In the genomic region with DNA sequence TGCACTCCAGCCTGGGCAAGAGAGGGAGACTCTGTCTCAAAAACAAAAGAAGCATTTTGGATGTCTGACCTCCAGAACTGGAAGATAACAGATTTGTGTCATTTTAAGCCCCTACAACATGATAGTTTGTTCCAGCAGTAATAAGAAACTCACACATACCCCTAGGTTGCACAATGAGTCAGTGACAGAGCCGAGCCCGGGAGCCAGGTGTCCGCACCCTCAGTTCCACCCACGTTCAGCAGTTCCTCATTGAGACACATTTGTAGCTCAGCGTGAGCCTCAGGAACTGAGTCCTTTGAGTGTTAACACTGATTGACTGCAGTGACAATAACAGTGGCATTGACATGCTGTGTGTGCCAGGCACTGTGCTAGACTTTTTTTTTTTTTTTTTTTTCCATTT, we compare ENCODE assay signal across 19 cellular contexts. TPM values are rescaled to one million over a fixed set of nuclear protein-coding genes. Genes with fewer than 3 reads are reported as not detected.
DNase-seq lines count a peak whose midpoint lies in the region; ATAC-seq and TF ChIP-seq lines count a peak whose summit lies in the region.
"Had no signal": no experiment of that assay in that cellular context is flagged by ENCODE, and none has a peak within 500 bp of the region (broad histone marks: within the 10 kb centered on the region; RNA-seq: fewer than 3 reads in every experiment).

No MANE protein-coding gene starts in this region.

- TF ChIP-seq CTCF in GM06990 (IDR thresholded peaks at IDR 0.05; ENCODE audit: insufficient read depth, low read length, poor library complexity, severe bottlenecking) (no peak), foreskin fibroblast (IDR thresholded peaks at IDR 0.05; ENCODE audit: low read depth, low read length) (no peak)

- H3K9me3 Mint-ChIP-seq in activated naive CD8-positive, alpha-beta T cell treated with anti-CD3 and anti-CD28 coated beads for 36 hours: no peaks in the 10 kb centered on the region
- H3K9me3 Mint-ChIP-seq: immature natural killer cell, nephron had no signal

- H3K36me3 ChIP-seq in GM06990 (ENCODE audit: control insufficient read depth, insufficient read depth, low read length): no peaks in the 10 kb centered on the region
- H3K36me3 ChIP-seq: adrenal gland, tibial nerve, WERI-Rb-1 had no signal

- H3K27me3 ChIP-seq in GM06990 (replicated peaks; ENCODE audit: control insufficient read depth, insufficient read depth, low read length): no peaks in the 10 kb centered on the region; the same call in none of the 2 replicates
- H3K27me3 ChIP-seq: adrenal gland had no signal

- H3K4me3 ChIP-seq in GM06990 (replicated peaks; ENCODE audit: low read depth, low read length) (no peak overlapping the region), foreskin fibroblast (ENCODE audit: low read depth in 1 of 2, low read length in 2 of 2) (no peak overlapping the region)
- H3K4me3 ChIP-seq: adrenal gland, tibial nerve had no signal

- no peak overlapping the region for H3K4me3 Mint-ChIP-seq in activated naive CD8-positive, alpha-beta T cell treated with anti-CD3 and anti-CD28 coated beads for 36 hours
- H3K4me3 Mint-ChIP-seq: immature natural killer cell, nephron had no signal

- peak; percentile 52 for DNase-seq in GM06990 (ENCODE audit: extremely low read depth, insufficient read length)
- peak; percentile 17 for DNase-seq in activated naive CD8-positive, alpha-beta T cell treated with anti-CD3 and anti-CD28 coated beads for 36 hours
- no peak for DNase-seq in foreskin fibroblast
- DNase-seq in NCI-H69 (lab: John Stamatoyannopoulos, UW): no peak
- DNase-seq in RKO (ENCODE audit: low spot score): no peak
- DNase-seq: activated CD8-positive, alpha-beta memory T cell treated with anti-CD3 and anti-CD28 coated beads, Interleukin-2, amount 50 U/mL, for 48 hours; cerebellar nuclear complex; immature natural killer cell; KBM-7; NCI-H1436 treated with DMSO at 0.1 percent for 48 hours; NCI-H345 had no signal

- H3K27me3 Mint-ChIP-seq in activated naive CD8-positive, alpha-beta T cell treated with anti-CD3 and anti-CD28 coated beads for 36 hours: peaks cover 11% of the 10 kb centered on the region

- H3K27ac Mint-ChIP-seq in activated naive CD8-positive, alpha-beta T cell treated with anti-CD3 and anti-CD28 coated beads for 36 hours: no peak overlapping the region
- H3K27ac Mint-ChIP-seq: immature natural killer cell, nephron had no signal

- H3K4me1 Mint-ChIP-seq in activated naive CD8-positive, alpha-beta T cell treated with anti-CD3 and anti-CD28 coated beads for 36 hours: no peaks in the 10 kb centered on the region
- H3K4me1 Mint-ChIP-seq: immature natural killer cell had no signal

- peak; percentile 56 for ATAC-seq in GM18498 (IDR thresholded peaks at IDR 0.05; ENCODE audit: unreplicated experiment)
- peak; percentile 70 for ATAC-seq in HG02852 (IDR thresholded peaks at IDR 0.05; ENCODE audit: unreplicated experiment)
- ATAC-seq in HG03342 (IDR thresholded peaks at IDR 0.05; ENCODE audit: unreplicated experiment): no peak

- no peaks in the 10 kb centered on the region for H3K36me3 Mint-ChIP-seq in activated naive CD8-positive, alpha-beta T cell treated with anti-CD3 and anti-CD28 coated beads for 36 hours
- H3K36me3 Mint-ChIP-seq: immature natural killer cell had no signal

RNA-seq across cellular contexts. Expression of a gene that starts 19.8 kb away (rescaled TPM):
- not detected for total RNA-seq in activated naive CD8-positive, alpha-beta T cell treated with anti-CD3 and anti-CD28 coated beads for 36 hours
- total RNA-seq: renal cortical epithelial cell had no signal

Comparison
In these comparisons a context has a peak if more than half of its experiments do, and no peak if none do; other contexts are left out.
1. DNase-seq: peak in GM06990 (single experiment) and activated naive CD8-positive, alpha-beta T cell treated with anti-CD3 and anti-CD28 coated beads for 36 hours (single experiment); none in foreskin fibroblast (0 of 2), NCI-H69 (single experiment) and RKO (single experiment).